In the genomic region with DNA sequence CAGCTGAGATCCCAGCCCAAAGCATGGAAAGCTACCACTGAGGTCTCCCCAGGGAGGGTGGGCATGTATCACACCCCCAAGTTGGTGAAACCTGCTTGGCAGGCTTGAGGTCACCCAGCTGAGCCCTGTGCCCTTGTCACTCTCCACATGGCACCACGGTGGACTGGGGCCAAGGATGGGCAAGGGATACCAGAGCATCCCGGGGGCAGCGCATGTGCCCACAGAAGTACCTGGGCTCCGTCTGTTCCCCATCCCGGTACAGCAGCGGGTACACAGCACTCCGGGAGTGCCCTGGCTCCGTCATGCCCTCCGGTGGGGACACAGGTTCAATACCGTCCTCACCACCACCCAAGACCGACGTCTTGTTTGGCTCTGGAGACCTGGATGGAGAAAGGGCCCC, we compare ENCODE assay signal across 18 cellular contexts. TPM values are rescaled to one million over a fixed set of nuclear protein-coding genes. Genes with fewer than 3 reads are reported as not detected.
DNase-seq lines count a peak whose midpoint lies in the region; ATAC-seq, FAIRE-seq and TF ChIP-seq lines count a peak whose summit lies in the region.
"Had no signal": no experiment of that assay in that cellular context is flagged by ENCODE, and none has a peak within 500 bp of the region (broad histone marks: within the 10 kb centered on the region; RNA-seq: fewer than 3 reads in every experiment).

No MANE protein-coding gene starts in this region.

- H2AK9ac ChIP-seq in IMR-90 (replicated peaks; ENCODE audit: low read depth, low read length, poor library complexity): peak overlapping the region; percentile 82

- H3K9ac ChIP-seq in IMR-90 (ENCODE audit: low read depth, low read length) (no peak overlapping the region), endodermal cell (ENCODE audit: extremely low read depth, low read length, poor library complexity, severe bottlenecking) (no peak overlapping the region)

- peak; percentile 66 for DNase-seq in 8988T
- no peak for DNase-seq in IMR-90
- no peak for DNase-seq in endodermal cell
- no peak for DNase-seq in COR-L47 (lab: John Stamatoyannopoulos, UW)
- no peak for DNase-seq in GM13976 (ENCODE audit: low spot score)
- no peak for DNase-seq in GM19239 (ENCODE audit: insufficient read length, low spot score)
- DNase-seq: C1 segment of cervical spinal cord; Caco-2; CD4-positive, alpha-beta memory T cell; DMS153; DND-41; GOT3; H7 had no signal

- no peak overlapping the region for H4K5ac ChIP-seq in IMR-90 (ENCODE audit: low read depth, low read length)

- no peak for TF ChIP-seq POLR2A in IMR-90 (IDR thresholded peaks at IDR 0.05; ENCODE audit: low read depth, low read length)

- H2BK20ac ChIP-seq in IMR-90 (ENCODE audit: low read depth, low read length): no peak overlapping the region

- no peak overlapping the region for H2AFZ ChIP-seq in IMR-90 (replicated peaks; ENCODE audit: low read length, poor library complexity)

- POLR2A ChIA-PET in IMR-90 (lab: Charles Lee; ENCODE audit: unreplicated experiment): no interaction called here

- BruUV-seq in IMR-90 (replicated peaks; lab: Mats Ljungman, UMichigan): no TSS peak

- H2BK5ac ChIP-seq in IMR-90 (ENCODE audit: low read depth, low read length, poor library complexity, severe bottlenecking): no peak overlapping the region

- no peak for TF ChIP-seq RAD21 in IMR-90 (IDR thresholded peaks at IDR 0.05; ENCODE audit: low read length)

- no peak overlapping the region for H3K4ac ChIP-seq in IMR-90 (ENCODE audit: low read depth, low read length)

- H3K18ac ChIP-seq in IMR-90 (ENCODE audit: low read depth, low read length): no peak overlapping the region

- no peaks in the 10 kb centered on the region for H3K9me1 ChIP-seq in IMR-90 (ENCODE audit: insufficient read depth, low read length)

- no peaks in the 10 kb centered on the region for H3K9me3 Mint-ChIP-seq in endodermal cell

- FAIRE-seq in GM19239 (lab: Jason Lieb, UNC): no peak
- FAIRE-seq: G401.6, GM12892 had no signal

- no peak overlapping the region for H3K27ac ChIP-seq in IMR-90 (ENCODE audit: insufficient read depth, low read length)
- H3K27ac ChIP-seq in endodermal cell (ENCODE audit: low read depth, low read length): no peak overlapping the region

- H3K36me3 ChIP-seq in IMR-90 (ENCODE audit: control insufficient read depth, insufficient read depth, low read length) (peaks cover 85% of the 10 kb centered on the region), endodermal cell (ENCODE audit: control insufficient read depth, insufficient read depth, low read length) (peaks cover 29% of the 10 kb centered on the region)

- H4K8ac ChIP-seq in IMR-90 (ENCODE audit: low read depth in 2 of 2, low read length in 2 of 2): no peak overlapping the region

- peaks cover 7 to 8% of the 10 kb centered on the region in 2 experiments for H3K79me1 ChIP-seq in IMR-90 (ENCODE audit: low read depth in 1 of 2, low read length in 2 of 2)

- H4K91ac ChIP-seq in IMR-90 (ENCODE audit: insufficient read depth, low read depth, low read length): no peak overlapping the region

- H3K4me1 ChIP-seq in IMR-90 (ENCODE audit: control insufficient read depth, insufficient read depth, low read length) (no peaks in the 10 kb centered on the region), endodermal cell (ENCODE audit: control insufficient read depth, insufficient read depth, low read length) (no peaks in the 10 kb centered on the region)
- H3K4me1 ChIP-seq: Caco-2 had no signal

- intact Hi-C loops in IMR-90 (cut with micrococcal nuclease): no loop called here

- H3K27me3 Mint-ChIP-seq in endodermal cell (ENCODE audit: insufficient read depth): no peaks in the 10 kb centered on the region
- H3K27me3 Mint-ChIP-seq: CD4-positive, alpha-beta memory T cell had no signal

- H3K27me3 ChIP-seq in IMR-90 (ENCODE audit: control insufficient read depth, insufficient read depth, low read length) (no peaks in the 10 kb centered on the region), endodermal cell (ENCODE audit: control insufficient read depth, insufficient read depth, low read length, poor library complexity, severe bottlenecking) (no peaks in the 10 kb centered on the region)

- no peak overlapping the region for H2AK5ac ChIP-seq in IMR-90 (ENCODE audit: low read depth, low read length)

- H3K23ac ChIP-seq in IMR-90 (ENCODE audit: low read depth, low read length): no peak overlapping the region

- in situ Hi-C loops in IMR-90 (cut with MboI; ENCODE audit: low sequenced_read_pairs): no loop called here
- in situ Hi-C loops in GM13976 (cut with MboI; ENCODE audit: low sequenced_read_pairs, unreplicated experiment): no loop called here

- TF ChIP-seq CTCF in IMR-90 (conservative IDR thresholded peaks at IDR 0.05; ENCODE audit: low read depth, low read length): no peak
- peak; percentile 28 for TF ChIP-seq CTCF in endodermal cell (conservative IDR thresholded peaks at IDR 0.05)
- TF ChIP-seq CTCF in GM13976 (IDR thresholded peaks at IDR 0.05; ENCODE audit: borderline replicate concordance, control extremely low read depth, extremely low read depth, insufficient read depth, missing control alignments): no peak

- no peak overlapping the region for H3K56ac ChIP-seq in IMR-90 (ENCODE audit: extremely low read depth, insufficient read depth, low read length)

- H3K4me3 Mint-ChIP-seq in endodermal cell: no peak overlapping the region
- H3K4me3 Mint-ChIP-seq: CD4-positive, alpha-beta memory T cell had no signal

- no peak overlapping the region for H2BK120ac ChIP-seq in IMR-90 (ENCODE audit: low read depth, low read length)

- H2BK15ac ChIP-seq in IMR-90 (ENCODE audit: low read depth, low read length): no peak overlapping the region

- H3K9me3 ChIP-seq in IMR-90 (ENCODE audit: control insufficient read depth, insufficient read depth, low read length) (no peaks in the 10 kb centered on the region), endodermal cell (ENCODE audit: control insufficient read depth, low read length) (no peaks in the 10 kb centered on the region)
- H3K9me3 ChIP-seq: Caco-2 had no signal

- H3K4me1 Mint-ChIP-seq in endodermal cell: no peaks in the 10 kb centered on the region
- H3K4me1 Mint-ChIP-seq: CD4-positive, alpha-beta memory T cell had no signal

- H3K4me3 ChIP-seq in IMR-90 (ENCODE audit: insufficient read depth, low read depth, low read length) (no peak overlapping the region), endodermal cell (ENCODE audit: low read length) (no peak overlapping the region)

- CTCF ChIA-PET in IMR-90 (lab: Yijun Ruan, JAX): no interaction called here

- 100% methylated on average over 6 of the region's 12 CpGs; no CpG with 5 or more reads in 1 of the 2 experiments for whole genome bisulfite sequencing in IMR-90 (ENCODE audit: extremely low coverage in 2 of 2, insufficient read length in 1 of 2), 2 experiments
- 96% methylated on average over 10 to 12 of the region's 12 CpGs for WGBS in endodermal cell (ENCODE audit: insufficient coverage in 1 of 2, insufficient read length in 1 of 2), 2 experiments

- no peak overlapping the region for H3K14ac ChIP-seq in IMR-90 (replicated peaks; ENCODE audit: low read depth, low read length)

- dilution Hi-C loops in IMR-90 (cut with HindIII; ENCODE audit: low sequenced_read_pairs, unreplicated experiment): no loop called here

- H3K4me2 ChIP-seq in IMR-90 (ENCODE audit: low read depth, low read length): no peak overlapping the region

- peaks cover 12% of the 10 kb centered on the region for H4K20me1 ChIP-seq in IMR-90 (ENCODE audit: insufficient read depth, low read length)

- H3K36me3 Mint-ChIP-seq in endodermal cell (ENCODE audit: low read depth): peaks cover 53% of the 10 kb centered on the region

- H3K27ac Mint-ChIP-seq in endodermal cell: no peak overlapping the region

- no peak for ATAC-seq in IMR-90 (ENCODE audit: low read depth)
- ATAC-seq: HCT116 had no signal

TF ChIP-seq in IMR-90, 13 proteins besides CTCF, POLR2A, EP300 and RAD21:
- no peak for TF ChIP-seq CHD1 (IDR thresholded peaks at IDR 0.05; ENCODE audit: low read depth, low read length)
- no peak for TF ChIP-seq BHLHE40 (IDR thresholded peaks at IDR 0.05; ENCODE audit: low read depth, low read length)
- no peak for TF ChIP-seq FOS (IDR thresholded peaks at IDR 0.05; ENCODE audit: low read depth, low read length)
- TF ChIP-seq, protein P1, sequence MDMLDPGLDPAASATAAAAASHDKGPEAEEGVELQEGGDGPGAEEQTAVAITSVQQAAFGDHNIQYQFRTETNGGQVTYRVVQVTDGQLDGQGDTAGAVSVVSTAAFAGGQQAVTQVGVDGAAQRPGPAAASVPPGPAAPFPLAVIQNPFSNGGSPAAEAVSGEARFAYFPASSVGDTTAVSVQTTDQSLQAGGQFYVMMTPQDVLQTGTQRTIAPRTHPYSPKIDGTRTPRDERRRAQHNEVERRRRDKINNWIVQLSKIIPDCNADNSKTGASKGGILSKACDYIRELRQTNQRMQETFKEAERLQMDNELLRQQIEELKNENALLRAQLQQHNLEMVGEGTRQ (IDR thresholded peaks at IDR 0.05; ENCODE audit: low read depth, low read length): no peak
- TF ChIP-seq RFX5 (IDR thresholded peaks at IDR 0.05; ENCODE audit: low read depth, low read length): no peak
- TF ChIP-seq MAFK (IDR thresholded peaks at IDR 0.05; ENCODE audit: low read depth, low read length): no peak
- TF ChIP-seq CEBPB (IDR thresholded peaks at IDR 0.05; ENCODE audit: low read depth, low read length): no peak
- no peak for TF ChIP-seq RCOR1 (IDR thresholded peaks at IDR 0.05; ENCODE audit: insufficient replicate concordance, low read length)
- no peak for TF ChIP-seq NFE2L2 (IDR thresholded peaks at IDR 0.05; ENCODE audit: low read depth, low read length)
- TF ChIP-seq MXI1 (IDR thresholded peaks at IDR 0.05; ENCODE audit: borderline replicate concordance, low read depth, low read length): no peak
- TF ChIP-seq SMC3 (IDR thresholded peaks at IDR 0.05; ENCODE audit: low read depth, low read length): no peak
- no peak for TF ChIP-seq MAZ (IDR thresholded peaks at IDR 0.05; ENCODE audit: borderline replicate concordance, low read depth, low read length)
- TF ChIP-seq, protein P2, sequence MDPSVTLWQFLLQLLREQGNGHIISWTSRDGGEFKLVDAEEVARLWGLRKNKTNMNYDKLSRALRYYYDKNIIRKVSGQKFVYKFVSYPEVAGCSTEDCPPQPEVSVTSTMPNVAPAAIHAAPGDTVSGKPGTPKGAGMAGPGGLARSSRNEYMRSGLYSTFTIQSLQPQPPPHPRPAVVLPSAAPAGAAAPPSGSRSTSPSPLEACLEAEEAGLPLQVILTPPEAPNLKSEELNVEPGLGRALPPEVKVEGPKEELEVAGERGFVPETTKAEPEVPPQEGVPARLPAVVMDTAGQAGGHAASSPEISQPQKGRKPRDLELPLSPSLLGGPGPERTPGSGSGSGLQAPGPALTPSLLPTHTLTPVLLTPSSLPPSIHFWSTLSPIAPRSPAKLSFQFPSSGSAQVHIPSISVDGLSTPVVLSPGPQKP (IDR thresholded peaks at IDR 0.05; ENCODE audit: borderline replicate concordance, low read depth, low read length): no peak

RNA-seq across cellular contexts. Expression of a gene that starts 38.0 kb away (rescaled TPM):
- total RNA-seq in IMR-90 (2012; rRNA removed): not detected in 2 replicates
- polyA plus RNA-seq in IMR-90 (2012; rRNA removed): not detected in 2 replicates
- not detected in 2 replicates for polyA plus RNA-seq in IMR-90 (2012; cell fraction: cytosol; rRNA removed)
- polyA plus RNA-seq in IMR-90 (2012; cell fraction: nucleus; rRNA removed; ENCODE audit: low replicate concordance): not detected in 2 replicates
- total RNA-seq in endodermal cell: 1 to 10 TPM; 1.2 to 2.0 TPM
- 6.3 TPM for polyA plus RNA-seq in endodermal cell (2013, experiment 1 of 2)
- polyA plus RNA-seq in endodermal cell (2013, experiment 2 of 2): 5.2 TPM
- total RNA-seq: A172; CD4-positive, alpha-beta memory T cell had no signal
- polyA plus RNA-seq: BJ; CD4-positive, alpha-beta memory T cell had no signal
